Comparison of ENCODE assay signal across 17 cellular contexts in genomic region chr4:85028910-85029309, GRCh38.
DNase-seq lines count a peak whose midpoint lies in the region; ATAC-seq, FAIRE-seq and TF ChIP-seq lines count a peak whose summit lies in the region.
"Had no signal": no experiment of that assay in that cellular context is flagged by ENCODE, and none has a peak within 500 bp of the region (broad histone marks: within the 10 kb centered on the region; RNA-seq: fewer than 3 reads in every experiment).

No MANE protein-coding gene starts in this region.

- no peaks in the 10 kb centered on the region for H3K79me1 ChIP-seq in mesendoderm (ENCODE audit: low read length)

- no peak overlapping the region for H4K5ac ChIP-seq in mesendoderm (ENCODE audit: low read length)

- H3K27ac Mint-ChIP-seq in Caco-2 (ENCODE audit: unreplicated experiment) = no peak overlapping the region
- H3K27ac Mint-ChIP-seq: activated naive CD4-positive, alpha-beta T cell treated with anti-CD3 and anti-CD28 coated beads for 36 hours; IgD-negative memory B cell; type B pancreatic cell; WTC11 had no signal

- H3K4me1 ChIP-seq in K562 (replicated peaks in 1 of 2; ENCODE audit: control insufficient read depth in 2 of 2, insufficient read depth in 2 of 2, low read length in 2 of 2) (no peaks in the 10 kb centered on the region), mesendoderm (ENCODE audit: control insufficient read depth, low read depth, low read length) (no peaks in the 10 kb centered on the region), Caco-2 (no peaks in the 10 kb centered on the region)
- H3K4me1 ChIP-seq: prostate gland had no signal

- H3K9me3 ChIP-seq in K562 (replicated peaks; ENCODE audit: control insufficient read depth, insufficient read depth, low read depth, low read length) (no peaks in the 10 kb centered on the region), Caco-2 (no peaks in the 10 kb centered on the region; the same call in 1 of the 2 replicates)
- H3K9me3 ChIP-seq: prostate gland, SK-N-SH had no signal

- no peaks in the 10 kb centered on the region for H3K4me1 Mint-ChIP-seq in Caco-2 (ENCODE audit: low read depth, unreplicated experiment)
- H3K4me1 Mint-ChIP-seq: IgD-negative memory B cell, WTC11 had no signal

- BruUV-seq in K562 (replicated peaks; lab: Mats Ljungman, UMichigan) = no TSS peak
- BruUV-seq in Caco-2 (replicated peaks; lab: Mats Ljungman, UMichigan) = no TSS peak

- H2BK5ac ChIP-seq in mesendoderm (ENCODE audit: low read length) = no peak overlapping the region

- no peak overlapping the region for H2AK5ac ChIP-seq in mesendoderm (ENCODE audit: low read length)

- POLR2A ChIA-PET in K562 (lab: Yijun Ruan, JAX) (no interaction called here), Caco-2 (lab: Charles Lee) (no interaction called here)

- DNase-seq in DMS 273 treated with DMSO at 0.1 percent for 48 hours (lab: John Stamatoyannopoulos, UW) = peak; percentile 75
- DNase-seq in NCI-H1694 (lab: John Stamatoyannopoulos, UW) = peak; percentile 3
- peak in 1 of 4 experiments; percentile 3 for DNase-seq in K562 (ENCODE audit: extremely low read depth in 1 of 4, low spot score in 3 of 4)
- DNase-seq in mesendoderm = peak; percentile 57
- DNase-seq in Caco-2 = no peak
- no peak for DNase-seq in activated naive CD4-positive, alpha-beta T cell treated with Interleukin-2 at 50 U/mL for 16 hours
- DNase-seq: activated naive CD4-positive, alpha-beta T cell treated with anti-CD3 and anti-CD28 coated beads for 36 hours; GDM1; left colon; SK-N-SH had no signal

- H4K8ac ChIP-seq in mesendoderm (ENCODE audit: low read depth, low read length) = no peak overlapping the region

- H3K4me2 ChIP-seq in K562 (ENCODE audit: insufficient read depth, low read length) (no peak overlapping the region), mesendoderm (ENCODE audit: low read length) (no peak overlapping the region)
- H3K4me2 ChIP-seq: SK-N-SH had no signal

- no peaks in the 10 kb centered on the region for H3K27me3 Mint-ChIP-seq in Caco-2 (ENCODE audit: insufficient read depth, unreplicated experiment)
- H3K27me3 Mint-ChIP-seq: type B pancreatic cell had no signal

- no peaks in the 10 kb centered on the region for H3K36me3 ChIP-seq in K562 (ENCODE audit: control insufficient read depth, insufficient read depth, low read length)
- H3K36me3 ChIP-seq in mesendoderm (ENCODE audit: control insufficient read depth, insufficient read depth, low read length) = no peaks in the 10 kb centered on the region
- H3K36me3 ChIP-seq in Caco-2 (ENCODE audit: control insufficient read depth, insufficient read depth, low read length) = no peaks in the 10 kb centered on the region
- H3K36me3 ChIP-seq: prostate gland had no signal

- H3K23ac ChIP-seq in mesendoderm (ENCODE audit: low read length) = no peak overlapping the region

- H3K27me3 ChIP-seq in K562 (ENCODE audit: control insufficient read depth in 2 of 2, insufficient read depth in 2 of 2, low read length in 2 of 2) (no peaks in the 10 kb centered on the region), mesendoderm (ENCODE audit: insufficient read depth, low read length, poor library complexity) (no peaks in the 10 kb centered on the region), Caco-2 (replicated peaks; ENCODE audit: control insufficient read depth, insufficient read depth, low read length) (no peaks in the 10 kb centered on the region)

- H2AFZ ChIP-seq in K562 (ENCODE audit: low read depth, low read length) = no peak overlapping the region

- no peaks in the 10 kb centered on the region for H4K20me1 ChIP-seq in K562 (replicated peaks; ENCODE audit: control insufficient read depth, insufficient read depth, low read length)

- no peak overlapping the region for H3K4me3 ChIP-seq in K562
- no peak overlapping the region for H3K4me3 ChIP-seq in mesendoderm (ENCODE audit: low read length)
- no peak overlapping the region for H3K4me3 ChIP-seq in Caco-2 (ENCODE audit: low read depth, low read length)
- H3K4me3 ChIP-seq: prostate gland had no signal

- H3K9me3 Mint-ChIP-seq in Caco-2 (ENCODE audit: unreplicated experiment) = peaks cover 11% of the 10 kb centered on the region

- no peak overlapping the region for H3K4me3 Mint-ChIP-seq in Caco-2 (ENCODE audit: unreplicated experiment)
- H3K4me3 Mint-ChIP-seq: activated naive CD4-positive, alpha-beta T cell treated with anti-CD3 and anti-CD28 coated beads for 36 hours; IgD-negative memory B cell; type B pancreatic cell; WTC11 had no signal

- H3K27ac ChIP-seq in K562 (ENCODE audit: extremely low read depth, low read depth, low read length) = no peak overlapping the region
- H3K27ac ChIP-seq in mesendoderm (ENCODE audit: low read depth, low read length) = no peak overlapping the region
- H3K27ac ChIP-seq: C4-2B, prostate gland had no signal

- ATAC-seq in K562 (no peak), GM21526 (IDR thresholded peaks at IDR 0.05; ENCODE audit: low FRiP score, unreplicated experiment) (no peak), HG03521 (IDR thresholded peaks at IDR 0.05; ENCODE audit: unreplicated experiment) (no peak)
- ATAC-seq: left colon, WTC11 had no signal

- intact Hi-C loops in K562 (cut with micrococcal nuclease) (no loop called here), Caco-2 (cut with micrococcal nuclease; ENCODE audit: unreplicated experiment) (no loop called here)

- H2BK120ac ChIP-seq in mesendoderm (ENCODE audit: low read depth, low read length) = no peak overlapping the region

- H3K18ac ChIP-seq in mesendoderm (ENCODE audit: low read length) = no peak overlapping the region

- H3K4ac ChIP-seq in mesendoderm (ENCODE audit: low read depth, low read length) = no peak overlapping the region

- in situ Hi-C loops in K562 (cut with MboI) = no loop called here

- TF ChIP-seq EP300 in K562 (IDR thresholded peaks at IDR 0.05; ENCODE audit: low read length) = no peak

- WGBS in K562 (ENCODE audit: insufficient coverage, low coverage, missing lambda C conversion rate) = 2% methylated on average over 4 of the region's 4 CpGs
- no CpG with 5 or more reads among the region's 4 CpGs for WGBS in mesendoderm (ENCODE audit: extremely low coverage, insufficient coverage, low lambda C conversion rate)

- no peak overlapping the region for H3K56ac ChIP-seq in mesendoderm (ENCODE audit: low read length)

- H3K79me2 ChIP-seq in K562 (ENCODE audit: control insufficient read depth, insufficient read depth, low read length) (no peaks in the 10 kb centered on the region), mesendoderm (ENCODE audit: control insufficient read depth, insufficient read depth, low read length) (no peaks in the 10 kb centered on the region)

- H3K9ac ChIP-seq in K562 (ENCODE audit: insufficient read depth in 1 of 2, low read depth in 2 of 2, low read length in 2 of 2) (no peak overlapping the region), mesendoderm (ENCODE audit: low read length) (no peak overlapping the region)
- H3K9ac ChIP-seq: SK-N-SH had no signal

- no peak for TF ChIP-seq RAD21 in K562 (CRISPR knock-in tag; conservative IDR thresholded peaks at IDR 0.05 in 1 of 2, IDR thresholded peaks at IDR 0.05 in 1 of 2)

- no peaks in the 10 kb centered on the region for H3K9me1 ChIP-seq in K562 (ENCODE audit: control insufficient read depth, insufficient read depth, low read length)

- CTCF ChIA-PET in K562 (lab: Yijun Ruan, JAX; ENCODE audit: low intra/inter-chr PET ratio) = no interaction called here
- CTCF ChIA-PET in Caco-2 (lab: Charles Lee) = no interaction called here

- H3K36me3 Mint-ChIP-seq in Caco-2 (ENCODE audit: insufficient read depth, unreplicated experiment) = no peaks in the 10 kb centered on the region
- H3K36me3 Mint-ChIP-seq: IgD-negative memory B cell, type B pancreatic cell had no signal

- no peak for TF ChIP-seq POLR2A in K562 (conservative IDR thresholded peaks at IDR 0.05)

- no peak overlapping the region for H2BK15ac ChIP-seq in mesendoderm (replicated peaks; ENCODE audit: low read depth)

- FAIRE-seq in K562 (lab: Jason Lieb, UNC) = no peak

- TF ChIP-seq CTCF in K562 (IDR thresholded peaks at IDR 0.05 in 2 of 3, conservative IDR thresholded peaks at IDR 0.05 in 1 of 3; ENCODE audit: insufficient read depth in 2 of 3, low read depth in 1 of 3, low read length in 3 of 3) = no peak
- TF ChIP-seq CTCF in Caco-2 (IDR thresholded peaks at IDR 0.05; ENCODE audit: insufficient read depth in 1 of 2, low read depth in 1 of 2, low read length in 1 of 2, severe bottlenecking in 1 of 2, unreplicated experiment in 1 of 2) = no peak

TF ChIP-seq in K562, 482 proteins besides CTCF, POLR2A, EP300 and RAD21 (continues in another document):
- TF ChIP-seq ZNF592 (IDR thresholded peaks at IDR 0.05) (no peak), SMARCC2 (IDR thresholded peaks at IDR 0.05; ENCODE audit: low read depth) (no peak), RFX1 (IDR thresholded peaks at IDR 0.05) (peak; percentile 79)

Comparison
In these comparisons a context has a peak if more than half of its experiments do, and no peak if none do; other contexts are left out.
1. DNase-seq: peak in DMS 273 treated with DMSO at 0.1 percent for 48 hours (single experiment), NCI-H1694 (single experiment) and mesendoderm (single experiment); none in Caco-2 (0 of 2) and activated naive CD4-positive, alpha-beta T cell treated with Interleukin-2 at 50 U/mL for 16 hours (single experiment).